Comparison of ENCODE assay signal across 18 cellular contexts in the genomic region with DNA sequence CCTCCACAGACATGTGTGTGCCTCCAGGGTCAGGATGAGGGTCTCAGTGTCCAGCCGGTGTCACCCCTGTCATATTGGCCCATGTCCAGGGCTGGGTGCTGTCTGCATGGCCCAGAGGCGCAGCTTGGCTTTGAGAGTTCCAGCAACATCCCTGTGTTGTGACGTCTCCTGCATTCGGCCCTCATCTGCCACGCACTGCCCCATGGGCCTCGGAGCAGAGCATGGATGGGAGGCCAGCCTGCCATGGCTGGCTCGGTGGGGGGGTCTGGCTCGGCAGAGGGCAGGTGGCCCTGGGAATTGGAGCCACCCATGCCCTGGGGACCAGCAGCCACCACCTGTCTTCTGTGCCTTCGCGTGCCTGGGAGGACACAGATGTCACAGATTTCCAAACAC. TPM values are rescaled to one million over a fixed set of nuclear protein-coding genes. Genes with fewer than 3 reads are reported as not detected.
"Had no signal": no experiment of that assay in that cellular context is flagged by ENCODE, and none has a peak within 500 bp of the region (broad histone marks: within the 10 kb centered on the region; RNA-seq: fewer than 3 reads in every experiment).

No MANE protein-coding gene starts in this region.

- H3K4me3 Mint-ChIP-seq: activated CD4-positive, alpha-beta memory T cell treated with anti-CD3 and anti-CD28 coated beads for 36 hours; activated CD4-positive, alpha-beta T cell treated with anti-CD3 and anti-CD28 coated beads for 36 hours; activated T-helper 1 cell treated with anti-CD3 and anti-CD28 coated beads, Interleukin-12 subunit alpha, Interleukin-12 subunit beta, Interleukin-2, Interleukin-4 antibody, amounts not matched to agents 30 ng/mL and 10 ng/mL and 1 ng/mL, durations not matched to agents 14 hours and 24 hours and 36 hours; natural killer cell treated with Interleukin-12 subunit alpha and Interleukin-12 subunit beta and Interleukin-15 and Interleukin-18, amount 100 ng/mL, for 72 hours; type B pancreatic cell; WTC11 had no signal

- FAIRE-seq: astrocyte had no signal

- ATAC-seq: activated CD4-positive, alpha-beta T cell treated with anti-CD3 and anti-CD28 coated beads for 36 hours; activated naive CD4-positive, alpha-beta T cell treated with anti-CD3 and anti-CD28 coated beads, Interleukin-2, amount 50 U/mL, for 72 hours; gastrocnemius medialis; heart left ventricle; natural killer cell treated with Interleukin-12 subunit alpha and Interleukin-12 subunit beta and Interleukin-15 and Interleukin-18, amount 100 ng/mL, for 72 hours; WTC11 had no signal

- H3K27ac Mint-ChIP-seq: activated CD4-positive, alpha-beta memory T cell treated with anti-CD3 and anti-CD28 coated beads for 36 hours; activated CD4-positive, alpha-beta T cell treated with anti-CD3 and anti-CD28 coated beads for 36 hours; activated naive CD4-positive, alpha-beta T cell treated with anti-CD3 and anti-CD28 coated beads, Interleukin-2, amount 50 U/mL, for 72 hours; activated T-helper 1 cell treated with anti-CD3 and anti-CD28 coated beads, Interleukin-12 subunit alpha, Interleukin-12 subunit beta, Interleukin-2, Interleukin-4 antibody, amounts not matched to agents 30 ng/mL and 10 ng/mL and 1 ng/mL, durations not matched to agents 14 hours and 24 hours and 36 hours; natural killer cell treated with Interleukin-12 subunit alpha and Interleukin-12 subunit beta and Interleukin-15 and Interleukin-18, amount 100 ng/mL, for 72 hours; type B pancreatic cell; WTC11 had no signal

- DNase-seq: activated CD4-positive, alpha-beta memory T cell treated with anti-CD3 and anti-CD28 coated beads for 36 hours; activated CD4-positive, alpha-beta T cell treated with anti-CD3 and anti-CD28 coated beads for 36 hours; activated gamma-delta T cell treated with Interleukin-2 at 50 U/mL for 16 hours; activated T-cell treated with anti-CD3 and anti-CD28 coated beads for 4 hours; adrenal gland; cortex of kidney; effector CD4-positive, alpha-beta T cell; gastrocnemius medialis; kidney glomerular epithelial cell; mesendoderm; stomach had no signal

- H3K9me3 Mint-ChIP-seq: activated CD4-positive, alpha-beta memory T cell treated with anti-CD3 and anti-CD28 coated beads for 36 hours; activated naive CD4-positive, alpha-beta T cell treated with anti-CD3 and anti-CD28 coated beads, Interleukin-2, amount 50 U/mL, for 72 hours; activated T-helper 1 cell treated with anti-CD3 and anti-CD28 coated beads, Interleukin-12 subunit alpha, Interleukin-12 subunit beta, Interleukin-2, Interleukin-4 antibody, amounts not matched to agents 30 ng/mL and 10 ng/mL and 1 ng/mL, durations not matched to agents 14 hours and 24 hours and 36 hours; natural killer cell treated with Interleukin-12 subunit alpha and Interleukin-12 subunit beta and Interleukin-15 and Interleukin-18, amount 100 ng/mL, for 72 hours; type B pancreatic cell; WTC11 had no signal

- H3K27me3 Mint-ChIP-seq: activated CD4-positive, alpha-beta memory T cell treated with anti-CD3 and anti-CD28 coated beads for 36 hours; activated CD4-positive, alpha-beta T cell treated with anti-CD3 and anti-CD28 coated beads for 36 hours; natural killer cell treated with Interleukin-12 subunit alpha and Interleukin-12 subunit beta and Interleukin-15 and Interleukin-18, amount 100 ng/mL, for 72 hours; type B pancreatic cell had no signal

- H3K4me1 Mint-ChIP-seq: activated CD4-positive, alpha-beta T cell treated with anti-CD3 and anti-CD28 coated beads for 36 hours; WTC11 had no signal

- H3K36me3 Mint-ChIP-seq: activated naive CD4-positive, alpha-beta T cell treated with anti-CD3 and anti-CD28 coated beads, Interleukin-2, amount 50 U/mL, for 72 hours; natural killer cell treated with Interleukin-12 subunit alpha and Interleukin-12 subunit beta and Interleukin-15 and Interleukin-18, amount 100 ng/mL, for 72 hours had no signal

RNA-seq across cellular contexts. Expression of a gene that starts 10.8 kb away (rescaled TPM):
- total RNA-seq: gastrocnemius medialis had no signal
